In the genomic region with DNA sequence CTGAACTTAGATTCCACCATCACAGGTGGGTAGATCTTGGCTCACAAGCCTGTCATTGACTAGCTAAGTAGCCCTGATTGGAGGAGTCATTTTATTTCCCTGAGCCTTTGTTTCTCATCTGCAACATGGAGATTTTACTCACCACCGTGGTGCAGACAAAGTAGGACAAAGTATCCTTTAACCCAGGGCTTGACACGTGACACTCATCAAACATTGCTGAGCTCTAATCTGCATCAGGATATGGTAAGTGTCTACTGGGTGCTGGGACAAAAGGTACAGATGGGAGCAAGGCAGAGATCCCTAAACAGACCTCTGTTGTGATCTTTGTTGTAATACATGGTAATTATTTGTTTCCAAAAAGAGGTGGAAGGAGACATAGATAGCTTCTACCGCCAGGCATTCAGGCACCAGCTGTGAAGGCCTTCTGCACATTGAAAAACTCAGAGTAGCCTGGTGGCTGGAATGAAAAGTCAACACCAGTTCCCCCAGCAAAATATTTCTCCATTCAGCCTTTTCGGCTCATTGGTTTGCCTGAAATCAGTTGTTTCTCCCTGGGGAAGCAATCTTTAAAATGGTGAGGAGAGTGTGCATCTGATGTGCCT, we compare ENCODE assay signal across 9 cellular contexts. TPM values are rescaled to one million over a fixed set of nuclear protein-coding genes. Genes with fewer than 3 reads are reported as not detected.
DNase-seq lines count a peak whose midpoint lies in the region; ATAC-seq and TF ChIP-seq lines count a peak whose summit lies in the region.
"Had no signal": no experiment of that assay in that cellular context is flagged by ENCODE, and none has a peak within 500 bp of the region (broad histone marks: within the 10 kb centered on the region; RNA-seq: fewer than 3 reads in every experiment).

No MANE protein-coding gene starts in this region.

- no peak overlapping the region for H3K4me3 ChIP-seq in iPS-18a (ENCODE audit: low read length)
- no peak overlapping the region for H3K4me3 ChIP-seq in upper lobe of left lung
- H3K4me3 ChIP-seq in GM23248 = no peak overlapping the region

- H3F3A ChIP-seq in GM23248 (ENCODE audit: insufficient read depth) = peaks cover 31% of the 10 kb centered on the region

- no peak overlapping the region for H3K4me2 ChIP-seq in GM23248 (ENCODE audit: unreplicated experiment)

- H3K36me3 ChIP-seq in iPS-18a (ENCODE audit: control insufficient read depth, low read depth, low read length) (no peaks in the 10 kb centered on the region), upper lobe of left lung (no peaks in the 10 kb centered on the region), GM23248 (ENCODE audit: low read depth) (no peaks in the 10 kb centered on the region)

- ATAC-seq in activated naive CD8-positive, alpha-beta T cell treated with anti-CD3 and anti-CD28 coated beads, Interleukin-2, amount 10 ng/mL, durations not matched to agents 7 days and 5 days (ENCODE audit: low read depth) = no peak
- ATAC-seq in activated naive CD8-positive, alpha-beta T cell treated with anti-CD3 and anti-CD28 coated beads, Interleukin-2, amount 50 U/mL, for 24 hours = no peak
- ATAC-seq in upper lobe of left lung (ENCODE audit: low FRiP score in 2 of 2) = no peak

- H3K9ac ChIP-seq in iPS-18a (ENCODE audit: low read length) (no peak overlapping the region), GM23248 (no peak overlapping the region)

- H3K9me2 ChIP-seq in GM23248 (ENCODE audit: insufficient read depth) = no peaks in the 10 kb centered on the region

- TF ChIP-seq CTCF in upper lobe of left lung (IDR thresholded peaks at IDR 0.05) = no peak

- WGBS in upper lobe of left lung, 2 donors = 70 to 81% methylated on average over 4 of the region's 4 CpGs
- 79 to 80% methylated on average over 4 of the region's 4 CpGs for WGBS in GM23248 (ENCODE audit: low coverage in 1 of 2, low lambda C conversion rate in 2 of 2, missing lambda C conversion rate in 2 of 2), 2 experiments

- peaks cover 41% of the 10 kb centered on the region for H3K4me1 Mint-ChIP-seq in activated naive CD8-positive, alpha-beta T cell treated with anti-CD3 and anti-CD28 coated beads, Interleukin-2, amount 10 ng/mL, durations not matched to agents 7 days and 5 days
- peaks cover 34% of the 10 kb centered on the region for H3K4me1 Mint-ChIP-seq in activated naive CD8-positive, alpha-beta T cell treated with anti-CD3 and anti-CD28 coated beads, Interleukin-2, amount 50 U/mL, for 24 hours

- H3K4me3 Mint-ChIP-seq in activated naive CD8-positive, alpha-beta T cell treated with anti-CD3 and anti-CD28 coated beads, Interleukin-2, amount 10 ng/mL, durations not matched to agents 7 days and 5 days = peak overlapping the region; percentile 13
- H3K4me3 Mint-ChIP-seq in activated naive CD8-positive, alpha-beta T cell treated with anti-CD3 and anti-CD28 coated beads, Interleukin-2, amount 50 U/mL, for 24 hours = no peak overlapping the region

- POLR2A ChIA-PET in activated naive CD8-positive, alpha-beta T cell treated with anti-CD3 and anti-CD28 coated beads, Interleukin-2, amount 10 ng/mL, durations not matched to agents 7 days and 5 days (lab: Charles Lee) = no interaction called here

- TF ChIP-seq POLR2A in upper lobe of left lung (IDR thresholded peaks at IDR 0.05) = no peak

- H3K36me3 Mint-ChIP-seq in activated naive CD8-positive, alpha-beta T cell treated with anti-CD3 and anti-CD28 coated beads, Interleukin-2, amount 10 ng/mL, durations not matched to agents 7 days and 5 days = no peaks in the 10 kb centered on the region
- no peaks in the 10 kb centered on the region for H3K36me3 Mint-ChIP-seq in activated naive CD8-positive, alpha-beta T cell treated with anti-CD3 and anti-CD28 coated beads, Interleukin-2, amount 50 U/mL, for 24 hours (ENCODE audit: low read depth)

- H2AFZ ChIP-seq in GM23248 = no peak overlapping the region

- no peak for TF ChIP-seq EP300 in upper lobe of left lung (IDR thresholded peaks at IDR 0.05)

- H3K27me3 Mint-ChIP-seq in activated naive CD8-positive, alpha-beta T cell treated with anti-CD3 and anti-CD28 coated beads, Interleukin-2, amount 10 ng/mL, durations not matched to agents 7 days and 5 days = peaks cover 6% of the 10 kb centered on the region
- no peaks in the 10 kb centered on the region for H3K27me3 Mint-ChIP-seq in activated naive CD8-positive, alpha-beta T cell treated with anti-CD3 and anti-CD28 coated beads, Interleukin-2, amount 50 U/mL, for 24 hours

- H3K4me1 ChIP-seq in iPS-18a (ENCODE audit: control insufficient read depth, low read depth, low read length) = peaks cover 25% of the 10 kb centered on the region
- H3K4me1 ChIP-seq in upper lobe of left lung = peaks cover 45 to 64% (median 53%) of the 10 kb centered on the region in 4 donors
- peaks cover 38% of the 10 kb centered on the region for H3K4me1 ChIP-seq in GM23248 (ENCODE audit: insufficient read depth)

- H3K9me3 ChIP-seq in iPS-18a (ENCODE audit: control insufficient read depth, low read depth, low read length) = no peaks in the 10 kb centered on the region
- no peaks in the 10 kb centered on the region for H3K9me3 ChIP-seq in upper lobe of left lung
- H3K9me3 ChIP-seq in GM23248 (ENCODE audit: low read depth) = no peaks in the 10 kb centered on the region

- in situ Hi-C loops in SK-MEL-5 (cut with HindIII; ENCODE audit: low pct_unique_long_range_greater_than_20kb, low sequenced_read_pairs) = loop anchor here (25.0 kb wide), 1 partner anchor 145 kb away; no protein-coding TSS in a partner anchor
- in situ Hi-C loops in GM23248 (cut with MboI) = no loop called here

- no peaks in the 10 kb centered on the region for H3K9me3 Mint-ChIP-seq in activated naive CD8-positive, alpha-beta T cell treated with anti-CD3 and anti-CD28 coated beads, Interleukin-2, amount 10 ng/mL, durations not matched to agents 7 days and 5 days
- H3K9me3 Mint-ChIP-seq in activated naive CD8-positive, alpha-beta T cell treated with anti-CD3 and anti-CD28 coated beads, Interleukin-2, amount 50 U/mL, for 24 hours = no peaks in the 10 kb centered on the region

- no peaks in the 10 kb centered on the region for H4K20me1 ChIP-seq in GM23248 (ENCODE audit: insufficient read depth)

- no peaks in the 10 kb centered on the region for H3K79me2 ChIP-seq in GM23248 (ENCODE audit: insufficient read depth)

- H3K27ac ChIP-seq in iPS-18a (ENCODE audit: low read length) = peak overlapping the region; percentile 49
- peak overlapping the region; percentile 87 to 90 (median 89) for H3K27ac ChIP-seq in upper lobe of left lung
- no peak overlapping the region for H3K27ac ChIP-seq in GM23248

- DNase-seq in activated naive CD8-positive, alpha-beta T cell treated with anti-CD3 and anti-CD28 coated beads, Interleukin-2, amount 10 ng/mL, durations not matched to agents 7 days and 5 days = no peak
- no peak for DNase-seq in activated naive CD8-positive, alpha-beta T cell treated with anti-CD3 and anti-CD28 coated beads, Interleukin-2, amount 50 U/mL, for 24 hours
- DNase-seq in SK-MEL-5 (ENCODE audit: low read depth, low spot score) (peak; percentile 15), upper lobe of left lung (no peak), GM23248 (no peak), C1 segment of cervical spinal cord (lab: John Stamatoyannopoulos, UW) (no peak), NCI-H446 treated with DMSO at 0.1 percent for 48 hours (lab: John Stamatoyannopoulos, UW) (no peak)
- DNase-seq: activated CD4-positive, alpha-beta T cell treated with anti-CD3 and anti-CD28 coated beads, Interleukin-2, amount 50 U/mL, for 4 hours had no signal

- peak overlapping the region; percentile 50 for H3K27ac Mint-ChIP-seq in activated naive CD8-positive, alpha-beta T cell treated with anti-CD3 and anti-CD28 coated beads, Interleukin-2, amount 10 ng/mL, durations not matched to agents 7 days and 5 days
- no peak overlapping the region for H3K27ac Mint-ChIP-seq in activated naive CD8-positive, alpha-beta T cell treated with anti-CD3 and anti-CD28 coated beads, Interleukin-2, amount 50 U/mL, for 24 hours

- H3K27me3 ChIP-seq in iPS-18a (ENCODE audit: control insufficient read depth, insufficient read depth, low read length) = no peaks in the 10 kb centered on the region
- H3K27me3 ChIP-seq in upper lobe of left lung = no peaks in the 10 kb centered on the region
- H3K27me3 ChIP-seq in GM23248 (replicated peaks; ENCODE audit: insufficient read depth) = no peaks in the 10 kb centered on the region

RNA-seq across cellular contexts. Expression of a gene that starts 18.3 kb away (rescaled TPM):
- 10 to 100 TPM; 36.9 to 42.6 TPM for total RNA-seq in activated naive CD8-positive, alpha-beta T cell treated with anti-CD3 and anti-CD28 coated beads, Interleukin-2, amount 10 ng/mL, durations not matched to agents 7 days and 5 days
- total RNA-seq in SK-MEL-5 (2014; rRNA removed; shearing (Covaris generic)) = 1.2 and 2.3 TPM in 2 replicates
- 2.4 and 3.3 TPM in 2 replicates for polyA plus RNA-seq in SK-MEL-5 (2015; cell fraction: cytosol; rRNA removed)
- 0.72 and 1.1 TPM in 2 replicates for polyA plus RNA-seq in SK-MEL-5 (2015; cell fraction: nucleus; rRNA removed)
- 100 to 1,000 TPM; 138 to 327 (median 175) TPM for total RNA-seq in upper lobe of left lung
- 158 and 182 TPM in 2 replicates for total RNA-seq in GM23248 (2014; rRNA removed; shearing (Covaris generic))
- 81.6 and 83.3 TPM in 2 replicates for polyA plus RNA-seq in GM23248 (2016; fragmentation: Nextera tagmentation; extraction: Ambion mirVana)

Comparison
In these comparisons a context has a peak if more than half of its experiments do, and no peak if none do; other contexts are left out.
1. RNA of a gene that starts 18.3 kb away (total RNA-seq): 138 to 327 TPM in upper lobe of left lung, 158 to 182 TPM in GM23248 and 36.9 to 42.6 TPM in activated naive CD8-positive, alpha-beta T cell treated with anti-CD3 and anti-CD28 coated beads, Interleukin-2, amount 10 ng/mL, durations not matched to agents 7 days and 5 days; 1.2 to 2.3 TPM in SK-MEL-5; every median in the first group is over 10 times any median in the second.